ENCODE assay signal across 1 cellular context in genomic region chr1:223712184-223712855, GRCh38.
TF ChIP-seq lines count a peak whose summit lies in the region.

Gene CAPN2 (plus strand): TSS chr1:223712539. CDS start chr1:223712641, 102 bp downstream.

TF ChIP-seq in HEK293, 187 proteins besides CTCF, POLR2A, EP300 and RAD21 (continued from another document and continues in another):
- no peak for TF ChIP-seq ZNF280D (tag by site-specific recombination; IDR thresholded peaks at IDR 0.05)
- no peak for TF ChIP-seq OSR2 (tag by site-specific recombination; IDR thresholded peaks at IDR 0.05)
- no peak for TF ChIP-seq EGR2 (tag by site-specific recombination; IDR thresholded peaks at IDR 0.05; ENCODE audit: low read depth)
- TF ChIP-seq REPIN1 (tag by site-specific recombination; IDR thresholded peaks at IDR 0.05; ENCODE audit: low read depth): no peak
- 0 out of 2 replicates have a peak, but pooled peaks have one; percentile 16 for TF ChIP-seq ZBTB48 (tag by site-specific recombination; IDR thresholded peaks at IDR 0.05)
- peak; percentile 81 for TF ChIP-seq YY2 (tag by site-specific recombination; IDR thresholded peaks at IDR 0.05)
- no peak; the same call in 1 of the 2 replicates for TF ChIP-seq ZNF37A (tag by site-specific recombination; IDR thresholded peaks at IDR 0.05)
- no peak for TF ChIP-seq ZNF555 (tag by site-specific recombination; conservative IDR thresholded peaks at IDR 0.05)
- TF ChIP-seq ZNF423 (tag by site-specific recombination; IDR thresholded peaks at IDR 0.05): no peak
- peak; percentile 92 for TF ChIP-seq ZBTB26 (tag by site-specific recombination; optimal IDR thresholded peaks at IDR 0.05)
- no peak for TF ChIP-seq ZNF391 (tag by site-specific recombination; IDR thresholded peaks at IDR 0.05; ENCODE audit: borderline replicate concordance, low read depth)
- TF ChIP-seq ZNF707 (tag by site-specific recombination; IDR thresholded peaks at IDR 0.05): no peak
- TF ChIP-seq ZNF248 (tag by site-specific recombination; IDR thresholded peaks at IDR 0.05): no peak
- peak; percentile 95 for TF ChIP-seq ZBTB20 (tag by site-specific recombination; IDR thresholded peaks at IDR 0.05)
- TF ChIP-seq ZNF24 (tag by site-specific recombination; IDR thresholded peaks at IDR 0.05): peak; percentile 14; the same call in 1 of the 2 replicates
- TF ChIP-seq AEBP2 (tag by site-specific recombination; IDR thresholded peaks at IDR 0.05; ENCODE audit: borderline replicate concordance): no peak
- TF ChIP-seq ZNF169 (tag by site-specific recombination; IDR thresholded peaks at IDR 0.05): no peak
- TF ChIP-seq ZNF518A (tag by site-specific recombination; conservative IDR thresholded peaks at IDR 0.05; ENCODE audit: low read depth): no peak; the same call in 1 of the 2 replicates
- 0 out of 2 replicates have a peak, but pooled peaks have one; percentile 36 for TF ChIP-seq ZFP69B (tag by site-specific recombination; IDR thresholded peaks at IDR 0.05)
- no peak for TF ChIP-seq ZFP3 (tag by site-specific recombination; IDR thresholded peaks at IDR 0.05; ENCODE audit: low read depth)
- no peak for TF ChIP-seq ZNF274 (IDR thresholded peaks at IDR 0.05; ENCODE audit: low read length)
- no peak for TF ChIP-seq ZNF274 (tag by site-specific recombination; IDR thresholded peaks at IDR 0.05; ENCODE audit: borderline replicate concordance)
- 0 out of 2 replicates have a peak, but pooled peaks have one; percentile 6 for TF ChIP-seq ZNF121 (tag by site-specific recombination; IDR thresholded peaks at IDR 0.05)
- TF ChIP-seq ZNF2 (tag by site-specific recombination; IDR thresholded peaks at IDR 0.05): no peak
- TF ChIP-seq ZBTB17 (tag by site-specific recombination; IDR thresholded peaks at IDR 0.05): peak; percentile 85
- peak; percentile 79 for TF ChIP-seq PBX3 (CRISPR knock-in tag; IDR thresholded peaks at IDR 0.05)
- TF ChIP-seq ELK4 (IDR thresholded peaks at IDR 0.05; ENCODE audit: borderline replicate concordance, low read depth, low read length): no peak
- no peak for TF ChIP-seq ZNF654 (tag by site-specific recombination; IDR thresholded peaks at IDR 0.05; ENCODE audit: low read depth)
- TF ChIP-seq ZNF175 (tag by site-specific recombination; IDR thresholded peaks at IDR 0.05): no peak
- TF ChIP-seq TRIM28 (IDR thresholded peaks at IDR 0.05; ENCODE audit: borderline replicate concordance, low read length): peak; percentile 60; the same call in 1 of the 2 replicates
- TF ChIP-seq ZNF692 (tag by site-specific recombination; IDR thresholded peaks at IDR 0.05): peak; percentile 74; the same call in 1 of the 2 replicates
- TF ChIP-seq ZBTB49 (tag by site-specific recombination; IDR thresholded peaks at IDR 0.05; ENCODE audit: low read depth): no peak
- no peak for TF ChIP-seq TCF7L2 (IDR thresholded peaks at IDR 0.05; ENCODE audit: borderline replicate concordance, low read depth, low read length)
- peak; percentile 69 for TF ChIP-seq REST (tag by site-specific recombination; IDR thresholded peaks at IDR 0.05)
- peak; percentile 9; the same call in 1 of the 2 replicates for TF ChIP-seq ZNF221 (tag by site-specific recombination; IDR thresholded peaks at IDR 0.05; ENCODE audit: borderline replicate concordance)
- peak; percentile 51 for TF ChIP-seq ZNF341 (tag by site-specific recombination; IDR thresholded peaks at IDR 0.05; ENCODE audit: low read depth)
